ENCODE assay signal across 20 cellular contexts in the genomic region with DNA sequence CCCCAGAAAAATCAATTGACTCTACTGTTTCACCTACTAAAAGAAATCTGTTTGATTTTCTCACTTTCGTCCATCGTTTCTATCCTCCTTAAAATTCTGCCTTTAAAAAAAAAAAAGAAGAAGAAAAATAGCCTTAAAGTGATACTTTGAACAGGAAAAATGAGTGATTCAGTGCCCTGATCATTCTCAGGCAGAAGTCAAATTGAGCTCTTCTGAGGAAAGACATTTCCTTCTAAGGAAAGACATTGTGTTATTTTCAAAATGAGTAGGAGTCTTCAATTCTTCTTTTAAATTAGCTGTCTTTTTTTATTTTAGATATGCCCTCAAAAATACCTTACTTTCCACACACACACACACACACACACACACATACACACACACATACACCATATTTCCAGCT.
DNase-seq lines count a peak whose midpoint lies in the region; ATAC-seq and TF ChIP-seq lines count a peak whose summit lies in the region.
"Had no signal": no experiment of that assay in that cellular context is flagged by ENCODE, and none has a peak within 500 bp of the region (broad histone marks: within the 10 kb centered on the region; RNA-seq: fewer than 3 reads in every experiment).

No MANE protein-coding gene starts in this region.

- H3K4me3 Mint-ChIP-seq in activated CD8-positive, alpha-beta T cell treated with anti-CD3 and anti-CD28 coated beads for 36 hours: peak overlapping the region; percentile 3
- no peak overlapping the region for H3K4me3 Mint-ChIP-seq in activated CD8-positive, alpha-beta T cell treated with anti-CD3 and anti-CD28 coated beads, Interleukin-2, amount 10 ng/mL, durations not matched to agents 7 days and 5 days
- H3K4me3 Mint-ChIP-seq in stimulated activated naive CD8-positive, alpha-beta T cell treated with anti-CD3 and anti-CD28 coated beads, Interleukin-15, Interleukin-2, amounts not matched to agents 100 ng/mL and 50 ng/mL, for 24 hours: peak overlapping the region; percentile 56
- peak overlapping the region in 1 of 2 donors; percentile 23 for H3K4me3 Mint-ChIP-seq in stimulated activated naive CD8-positive, alpha-beta T cell treated with anti-CD3 and anti-CD28 coated beads, Interleukin-15, amount 100 ng/mL, for 72 hours
- H3K4me3 Mint-ChIP-seq in activated T-helper 2 cell treated with anti-CD3 and anti-CD28 coated beads, Interferon-gamma antibody, Interleukin-2, Interleukin-4, amounts not matched to agents 10 μg/mL and 5 μg/mL and 100 μg/mL, durations not matched to agents 14 hours and 24 hours and 36 hours (ENCODE audit: low read depth): peak overlapping the region; percentile 40
- H3K4me3 Mint-ChIP-seq: B cell, CD14-positive monocyte, IgD-negative memory B cell had no signal

- CTCF ChIA-PET in activated CD8-positive, alpha-beta T cell treated with anti-CD3 and anti-CD28 coated beads for 36 hours (lab: Charles Lee): interaction anchor here (1.4 kb wide), 1 partner anchor 78 kb away, joined by 3 read pairs; no protein-coding TSS in a partner anchor
- CTCF ChIA-PET in activated CD8-positive, alpha-beta T cell treated with anti-CD3 and anti-CD28 coated beads, Interleukin-2, amount 10 ng/mL, durations not matched to agents 7 days and 5 days (lab: Charles Lee): interaction anchor here (1.1 kb wide), 2 partner anchors 8 to 122 kb away, joined by 3 read pairs; no protein-coding TSS in a partner anchor

- intact Hi-C loops in activated CD8-positive, alpha-beta T cell treated with anti-CD3 and anti-CD28 coated beads for 36 hours (cut with micrococcal nuclease): loop anchor here (5.0 to 10.0 kb wide), 2 partner anchors 77 to 80 kb away; no protein-coding TSS in a partner anchor
- intact Hi-C loops in activated T-helper 2 cell treated with anti-CD3 and anti-CD28 coated beads, Interferon-gamma antibody, Interleukin-2, Interleukin-4, amounts not matched to agents 10 μg/mL and 5 μg/mL and 100 μg/mL, durations not matched to agents 14 hours and 24 hours and 36 hours (cut with micrococcal nuclease): loop anchor here (1.0 to 5.0 kb wide), 15 partner anchors 10 to 766 kb away; no protein-coding TSS in a partner anchor

- H3K27ac Mint-ChIP-seq in activated CD8-positive, alpha-beta T cell treated with anti-CD3 and anti-CD28 coated beads for 36 hours: peak overlapping the region; percentile 65
- no peak overlapping the region for H3K27ac Mint-ChIP-seq in activated CD8-positive, alpha-beta T cell treated with anti-CD3 and anti-CD28 coated beads, Interleukin-2, amount 10 ng/mL, durations not matched to agents 7 days and 5 days
- H3K27ac Mint-ChIP-seq in stimulated activated naive CD8-positive, alpha-beta T cell treated with anti-CD3 and anti-CD28 coated beads, Interleukin-15, Interleukin-2, amounts not matched to agents 100 ng/mL and 50 ng/mL, for 24 hours: peak overlapping the region; percentile 94
- peak overlapping the region in 1 of 2 donors; percentile 68 for H3K27ac Mint-ChIP-seq in stimulated activated naive CD8-positive, alpha-beta T cell treated with anti-CD3 and anti-CD28 coated beads, Interleukin-15, amount 100 ng/mL, for 72 hours
- H3K27ac Mint-ChIP-seq in activated T-helper 2 cell treated with anti-CD3 and anti-CD28 coated beads, Interferon-gamma antibody, Interleukin-2, Interleukin-4, amounts not matched to agents 10 μg/mL and 5 μg/mL and 100 μg/mL, durations not matched to agents 14 hours and 24 hours and 36 hours: peak overlapping the region; percentile 93
- H3K27ac Mint-ChIP-seq: B cell, CD14-positive monocyte, IgD-negative memory B cell had no signal

- POLR2A ChIA-PET in activated CD8-positive, alpha-beta T cell treated with anti-CD3 and anti-CD28 coated beads for 36 hours (lab: Charles Lee): interaction anchor here (0.6 to 2.4 kb wide), 5 partner anchors 8 to 268 kb away, joined by 3 to 7 read pairs (median 4); no protein-coding TSS in a partner anchor
- POLR2A ChIA-PET in activated CD8-positive, alpha-beta T cell treated with anti-CD3 and anti-CD28 coated beads, Interleukin-2, amount 10 ng/mL, durations not matched to agents 7 days and 5 days (lab: Charles Lee): no interaction called here

- H3K4me1 Mint-ChIP-seq in activated CD8-positive, alpha-beta T cell treated with anti-CD3 and anti-CD28 coated beads for 36 hours (ENCODE audit: low read depth): peaks cover 35% of the 10 kb centered on the region
- H3K4me1 Mint-ChIP-seq in activated CD8-positive, alpha-beta T cell treated with anti-CD3 and anti-CD28 coated beads, Interleukin-2, amount 10 ng/mL, durations not matched to agents 7 days and 5 days (ENCODE audit: low read depth): peaks cover 26% of the 10 kb centered on the region
- peaks cover 36% of the 10 kb centered on the region for H3K4me1 Mint-ChIP-seq in stimulated activated naive CD8-positive, alpha-beta T cell treated with anti-CD3 and anti-CD28 coated beads, Interleukin-15, Interleukin-2, amounts not matched to agents 100 ng/mL and 50 ng/mL, for 24 hours (ENCODE audit: low read depth)
- H3K4me1 Mint-ChIP-seq in stimulated activated naive CD8-positive, alpha-beta T cell treated with anti-CD3 and anti-CD28 coated beads, Interleukin-15, amount 100 ng/mL, for 72 hours: peaks cover 22% of the 10 kb centered on the region
- H3K4me1 Mint-ChIP-seq in activated T-helper 2 cell treated with anti-CD3 and anti-CD28 coated beads, Interferon-gamma antibody, Interleukin-2, Interleukin-4, amounts not matched to agents 10 μg/mL and 5 μg/mL and 100 μg/mL, durations not matched to agents 14 hours and 24 hours and 36 hours (ENCODE audit: low read depth): peaks cover 78% of the 10 kb centered on the region
- H3K4me1 Mint-ChIP-seq: B cell, IgD-negative memory B cell had no signal

- no peak for TF ChIP-seq CTCF in activated CD8-positive, alpha-beta T cell treated with anti-CD3 and anti-CD28 coated beads for 36 hours (IDR thresholded peaks at IDR 0.05)

- no peak for DNase-seq in activated CD8-positive, alpha-beta T cell treated with anti-CD3 and anti-CD28 coated beads for 36 hours
- DNase-seq in activated CD8-positive, alpha-beta T cell treated with anti-CD3 and anti-CD28 coated beads, Interleukin-2, amount 10 ng/mL, durations not matched to agents 7 days and 5 days: no peak
- no peak for DNase-seq in stimulated activated naive CD8-positive, alpha-beta T cell treated with anti-CD3 and anti-CD28 coated beads, Interleukin-15, amount 100 ng/mL, for 72 hours
- no peak for DNase-seq in activated T-helper 2 cell treated with anti-CD3 and anti-CD28 coated beads, Interferon-gamma antibody, Interleukin-2, Interleukin-4, amounts not matched to agents 10 μg/mL and 5 μg/mL and 100 μg/mL, durations not matched to agents 14 hours and 24 hours and 36 hours (ENCODE audit: low spot score)
- DNase-seq in NCI-H2227 (lab: John Stamatoyannopoulos, UW; ENCODE audit: unreplicated experiment): no peak
- DNase-seq: COR-L47, DMS79, Karpas-422, MV-4-11, NCI-H1105 treated with DMSO at 0.1 percent for 48 hours, NCI-H2029 treated with DMSO at 0.1 percent for 48 hours, NCI-H524 treated with DMSO at 0.1 percent for 48 hours, NCI-H82, Peyer's patch had no signal

- peaks cover 1% of the 10 kb centered on the region for H3K27me3 Mint-ChIP-seq in activated CD8-positive, alpha-beta T cell treated with anti-CD3 and anti-CD28 coated beads for 36 hours
- H3K27me3 Mint-ChIP-seq in activated CD8-positive, alpha-beta T cell treated with anti-CD3 and anti-CD28 coated beads, Interleukin-2, amount 10 ng/mL, durations not matched to agents 7 days and 5 days (ENCODE audit: low read depth): peaks cover 5% of the 10 kb centered on the region
- H3K27me3 Mint-ChIP-seq in stimulated activated naive CD8-positive, alpha-beta T cell treated with anti-CD3 and anti-CD28 coated beads, Interleukin-15, Interleukin-2, amounts not matched to agents 100 ng/mL and 50 ng/mL, for 24 hours: peaks cover 10% of the 10 kb centered on the region
- peaks cover 15% of the 10 kb centered on the region for H3K27me3 Mint-ChIP-seq in stimulated activated naive CD8-positive, alpha-beta T cell treated with anti-CD3 and anti-CD28 coated beads, Interleukin-15, amount 100 ng/mL, for 72 hours
- H3K27me3 Mint-ChIP-seq in activated T-helper 2 cell treated with anti-CD3 and anti-CD28 coated beads, Interferon-gamma antibody, Interleukin-2, Interleukin-4, amounts not matched to agents 10 μg/mL and 5 μg/mL and 100 μg/mL, durations not matched to agents 14 hours and 24 hours and 36 hours (ENCODE audit: low read depth): no peaks in the 10 kb centered on the region

- peak; percentile 34 for ATAC-seq in activated CD8-positive, alpha-beta T cell treated with anti-CD3 and anti-CD28 coated beads for 36 hours
- ATAC-seq in activated CD8-positive, alpha-beta T cell treated with anti-CD3 and anti-CD28 coated beads, Interleukin-2, amount 10 ng/mL, durations not matched to agents 7 days and 5 days: no peak
- no peak for ATAC-seq in stimulated activated naive CD8-positive, alpha-beta T cell treated with anti-CD3 and anti-CD28 coated beads, Interleukin-15, amount 100 ng/mL, for 72 hours
- ATAC-seq in HG02938 (IDR thresholded peaks at IDR 0.05; ENCODE audit: unreplicated experiment): no peak
- no peak for ATAC-seq in GM21515 (IDR thresholded peaks at IDR 0.05; ENCODE audit: unreplicated experiment)

- no peaks in the 10 kb centered on the region for H3K9me3 Mint-ChIP-seq in activated CD8-positive, alpha-beta T cell treated with anti-CD3 and anti-CD28 coated beads for 36 hours
- no peaks in the 10 kb centered on the region for H3K9me3 Mint-ChIP-seq in activated CD8-positive, alpha-beta T cell treated with anti-CD3 and anti-CD28 coated beads, Interleukin-2, amount 10 ng/mL, durations not matched to agents 7 days and 5 days (ENCODE audit: insufficient read depth)
- no peaks in the 10 kb centered on the region for H3K9me3 Mint-ChIP-seq in stimulated activated naive CD8-positive, alpha-beta T cell treated with anti-CD3 and anti-CD28 coated beads, Interleukin-15, Interleukin-2, amounts not matched to agents 100 ng/mL and 50 ng/mL, for 24 hours
- H3K9me3 Mint-ChIP-seq in stimulated activated naive CD8-positive, alpha-beta T cell treated with anti-CD3 and anti-CD28 coated beads, Interleukin-15, amount 100 ng/mL, for 72 hours: no peaks in the 10 kb centered on the region
- peaks cover 8% of the 10 kb centered on the region for H3K9me3 Mint-ChIP-seq in activated T-helper 2 cell treated with anti-CD3 and anti-CD28 coated beads, Interferon-gamma antibody, Interleukin-2, Interleukin-4, amounts not matched to agents 10 μg/mL and 5 μg/mL and 100 μg/mL, durations not matched to agents 14 hours and 24 hours and 36 hours
- H3K9me3 Mint-ChIP-seq: CD14-positive monocyte had no signal

- no peaks in the 10 kb centered on the region for H3K36me3 Mint-ChIP-seq in activated CD8-positive, alpha-beta T cell treated with anti-CD3 and anti-CD28 coated beads for 36 hours (ENCODE audit: low read depth)
- H3K36me3 Mint-ChIP-seq in activated CD8-positive, alpha-beta T cell treated with anti-CD3 and anti-CD28 coated beads, Interleukin-2, amount 10 ng/mL, durations not matched to agents 7 days and 5 days (ENCODE audit: low read depth): peaks cover under 1% of the 10 kb centered on the region
- H3K36me3 Mint-ChIP-seq in stimulated activated naive CD8-positive, alpha-beta T cell treated with anti-CD3 and anti-CD28 coated beads, Interleukin-15, Interleukin-2, amounts not matched to agents 100 ng/mL and 50 ng/mL, for 24 hours (ENCODE audit: low read depth): no peaks in the 10 kb centered on the region
- H3K36me3 Mint-ChIP-seq in activated T-helper 2 cell treated with anti-CD3 and anti-CD28 coated beads, Interferon-gamma antibody, Interleukin-2, Interleukin-4, amounts not matched to agents 10 μg/mL and 5 μg/mL and 100 μg/mL, durations not matched to agents 14 hours and 24 hours and 36 hours (ENCODE audit: low read depth): peaks cover 14% of the 10 kb centered on the region
- H3K36me3 Mint-ChIP-seq: CD14-positive monocyte, IgD-negative memory B cell had no signal
